34 cellular contexts compared by ENCODE assay signal in genomic region chr13:69363360-69363759, GRCh38.
"Had no signal": no experiment of that assay in that cellular context is flagged by ENCODE, and none has a peak within 500 bp of the region (broad histone marks: within the 10 kb centered on the region; RNA-seq: fewer than 3 reads in every experiment).

No MANE protein-coding gene starts in this region.

- H3K9me3 ChIP-seq: ascending aorta had no signal

- H3K4me1 ChIP-seq: ascending aorta had no signal

- H3K27me3 ChIP-seq: ascending aorta, cardiac muscle cell had no signal

- H3K27me3 Mint-ChIP-seq: activated B cell treated with CpG ODN at 0.5 μM for 24 hours; activated CD4-positive, alpha-beta memory T cell treated with anti-CD3 and anti-CD28 coated beads, Interleukin-2, amount 10 ng/mL, durations not matched to agents 7 days and 5 days; activated CD4-positive, alpha-beta T cell treated with anti-CD3 and anti-CD28 coated beads, Interleukin-2, amount 10 ng/mL, durations not matched to agents 7 days and 5 days; activated CD8-positive, alpha-beta memory T cell treated with anti-CD3 and anti-CD28 coated beads, Interleukin-2, amount 10 ng/mL, durations not matched to agents 7 days and 5 days; activated naive CD4-positive, alpha-beta T cell treated with anti-CD3 and anti-CD28 coated beads, Interleukin-2, amount 10 ng/mL, durations not matched to agents 7 days and 5 days; activated naive CD4-positive, alpha-beta T cell treated with anti-CD3 and anti-CD28 coated beads, Interleukin-2, amount 50 U/mL, for 24 hours; activated naive CD8-positive, alpha-beta T cell; activated naive CD8-positive, alpha-beta T cell treated with anti-CD3 and anti-CD28 coated beads, Interleukin-2, amount 10 ng/mL, durations not matched to agents 7 days and 5 days; activated naive CD8-positive, alpha-beta T cell treated with anti-CD3 and anti-CD28 coated beads, Interleukin-2, amount 50 U/mL, for 24 hours; activated T-cell treated with anti-CD3 and anti-CD28 coated beads, Interleukin-2, amount 50 U/mL, for 24 hours; central memory CD8-positive, alpha-beta T cell had no signal

- H3K36me3 ChIP-seq: ascending aorta, cardiac muscle cell had no signal

- DNase-seq: activated B cell treated with CpG ODN at 0.5 μM for 24 hours; activated CD4-positive, alpha-beta memory T cell treated with anti-CD3 and anti-CD28 coated beads, Interleukin-2, amount 10 ng/mL, durations not matched to agents 7 days and 5 days; activated CD4-positive, alpha-beta T cell treated with anti-CD3 and anti-CD28 coated beads for 48 hours; activated CD4-positive, alpha-beta T cell treated with anti-CD3 and anti-CD28 coated beads, Interleukin-2, amount 10 ng/mL, durations not matched to agents 7 days and 5 days; activated CD4-positive, alpha-beta T cell treated with anti-CD3 and anti-CD28 coated beads, Interleukin-2, amount 50 U/mL, for 48 hours; activated CD4-positive, CD25-positive, alpha-beta regulatory T cell treated with anti-CD3 and anti-CD28 coated beads, Interleukin-2, amount 50 U/mL, for 72 hours; activated CD8-positive, alpha-beta memory T cell treated with anti-CD3 and anti-CD28 coated beads for 24 hours; activated CD8-positive, alpha-beta memory T cell treated with anti-CD3 and anti-CD28 coated beads, Interleukin-2, amount 10 ng/mL, durations not matched to agents 7 days and 5 days; activated CD8-positive, alpha-beta memory T cell treated with anti-CD3 and anti-CD28 coated beads, Interleukin-2, amount 50 U/mL, for 48 hours; activated CD8-positive, alpha-beta T cell treated with anti-CD3 and anti-CD28 coated beads, Interleukin-2, amount 10 ng/mL, durations not matched to agents 7 days and 5 days; activated effector memory CD4-positive, alpha-beta T cell treated with Interleukin-2 at 50 U/mL for 16 hours; activated gamma-delta T cell; activated naive CD4-positive, alpha-beta T cell treated with anti-CD3 and anti-CD28 coated beads, Interleukin-2, amount 10 ng/mL, durations not matched to agents 7 days and 5 days; activated naive CD4-positive, alpha-beta T cell treated with Interleukin-2 at 50 U/mL for 16 hours; activated naive CD8-positive, alpha-beta T cell treated with anti-CD3 and anti-CD28 coated beads, Interleukin-2, amount 10 ng/mL, durations not matched to agents 7 days and 5 days; activated naive CD8-positive, alpha-beta T cell treated with anti-CD3 and anti-CD28 coated beads, Interleukin-2, amount 50 U/mL, for 24 hours; activated T-cell treated with anti-CD3 and anti-CD28 coated beads, Interleukin-2, amount 50 U/mL, for 24 hours; activated T-cell treated with anti-CD3 and anti-CD28 coated beads, Interleukin-2, amount 50 U/mL, for 48 hours; amygdala; anterior cingulate cortex; caudate nucleus; cerebellar nuclear complex; T-helper 2 cell; T-helper 9 cell had no signal

- H3K36me3 Mint-ChIP-seq: activated CD8-positive, alpha-beta memory T cell treated with anti-CD3 and anti-CD28 coated beads, Interleukin-2, amount 10 ng/mL, durations not matched to agents 7 days and 5 days; activated naive CD4-positive, alpha-beta T cell treated with anti-CD3 and anti-CD28 coated beads, Interleukin-2, amount 10 ng/mL, durations not matched to agents 7 days and 5 days; activated naive CD4-positive, alpha-beta T cell treated with anti-CD3 and anti-CD28 coated beads, Interleukin-2, amount 50 U/mL, for 24 hours; activated naive CD8-positive, alpha-beta T cell; activated naive CD8-positive, alpha-beta T cell treated with anti-CD3 and anti-CD28 coated beads, Interleukin-2, amount 10 ng/mL, durations not matched to agents 7 days and 5 days; brain had no signal

- H3K4me3 ChIP-seq: ascending aorta, cardiac muscle cell had no signal

- H3K4me3 Mint-ChIP-seq: activated B cell treated with CpG ODN at 0.5 μM for 24 hours; activated CD4-positive, alpha-beta memory T cell treated with anti-CD3 and anti-CD28 coated beads, Interleukin-2, amount 10 ng/mL, durations not matched to agents 7 days and 5 days; activated CD4-positive, alpha-beta T cell treated with anti-CD3 and anti-CD28 coated beads, Interleukin-2, amount 10 ng/mL, durations not matched to agents 7 days and 5 days; activated CD8-positive, alpha-beta memory T cell treated with anti-CD3 and anti-CD28 coated beads, Interleukin-2, amount 10 ng/mL, durations not matched to agents 7 days and 5 days; activated CD8-positive, alpha-beta T cell treated with anti-CD3 and anti-CD28 coated beads, Interleukin-2, amount 10 ng/mL, durations not matched to agents 7 days and 5 days; activated naive CD4-positive, alpha-beta T cell treated with anti-CD3 and anti-CD28 coated beads, Interleukin-2, amount 10 ng/mL, durations not matched to agents 7 days and 5 days; activated naive CD4-positive, alpha-beta T cell treated with anti-CD3 and anti-CD28 coated beads, Interleukin-2, amount 50 U/mL, for 24 hours; activated naive CD8-positive, alpha-beta T cell; activated naive CD8-positive, alpha-beta T cell treated with anti-CD3 and anti-CD28 coated beads, Interleukin-2, amount 10 ng/mL, durations not matched to agents 7 days and 5 days; activated naive CD8-positive, alpha-beta T cell treated with anti-CD3 and anti-CD28 coated beads, Interleukin-2, amount 50 U/mL, for 24 hours; activated T-cell treated with anti-CD3 and anti-CD28 coated beads, Interleukin-2, amount 50 U/mL, for 24 hours; brain; central memory CD8-positive, alpha-beta T cell; T-helper 1 cell treated with Interleukin-12 subunit alpha and Interleukin-12 subunit beta and Interleukin-4 antibody, amounts not matched to agents 30 μg/mL and 1 μg/mL, for 36 hours; T-helper 2 cell treated with Interferon-gamma antibody and Interleukin-4, amounts not matched to agents 5 μg/mL and 100 μg/mL, for 36 hours had no signal

- H3K27ac ChIP-seq: ascending aorta, cardiac muscle cell, VCaP had no signal

- H3K27ac Mint-ChIP-seq: activated B cell treated with CpG ODN at 0.5 μM for 24 hours; activated CD4-positive, alpha-beta memory T cell treated with anti-CD3 and anti-CD28 coated beads, Interleukin-2, amount 10 ng/mL, durations not matched to agents 7 days and 5 days; activated CD4-positive, alpha-beta T cell treated with anti-CD3 and anti-CD28 coated beads, Interleukin-2, amount 10 ng/mL, durations not matched to agents 7 days and 5 days; activated CD8-positive, alpha-beta memory T cell treated with anti-CD3 and anti-CD28 coated beads, Interleukin-2, amount 10 ng/mL, durations not matched to agents 7 days and 5 days; activated CD8-positive, alpha-beta T cell treated with anti-CD3 and anti-CD28 coated beads, Interleukin-2, amount 10 ng/mL, durations not matched to agents 7 days and 5 days; activated naive CD4-positive, alpha-beta T cell treated with anti-CD3 and anti-CD28 coated beads, Interleukin-2, amount 10 ng/mL, durations not matched to agents 7 days and 5 days; activated naive CD4-positive, alpha-beta T cell treated with anti-CD3 and anti-CD28 coated beads, Interleukin-2, amount 50 U/mL, for 24 hours; activated naive CD8-positive, alpha-beta T cell; activated naive CD8-positive, alpha-beta T cell treated with anti-CD3 and anti-CD28 coated beads, Interleukin-2, amount 10 ng/mL, durations not matched to agents 7 days and 5 days; activated naive CD8-positive, alpha-beta T cell treated with anti-CD3 and anti-CD28 coated beads, Interleukin-2, amount 50 U/mL, for 24 hours; activated T-cell treated with anti-CD3 and anti-CD28 coated beads, Interleukin-2, amount 50 U/mL, for 24 hours; activated T-helper 2 cell treated with anti-CD3 and anti-CD28 coated beads, Interferon-gamma antibody, Interleukin-2, Interleukin-4, amounts not matched to agents 10 μg/mL and 5 μg/mL and 100 μg/mL, durations not matched to agents 14 hours and 24 hours and 36 hours; brain; T-helper 1 cell treated with Interleukin-12 subunit alpha and Interleukin-12 subunit beta and Interleukin-4 antibody, amounts not matched to agents 30 μg/mL and 1 μg/mL, for 36 hours; T-helper 2 cell treated with Interferon-gamma antibody and Interleukin-4, amounts not matched to agents 5 μg/mL and 100 μg/mL, for 36 hours had no signal

- H3K4me1 Mint-ChIP-seq: activated B cell treated with CpG ODN at 0.5 μM for 24 hours; activated CD4-positive, alpha-beta memory T cell treated with anti-CD3 and anti-CD28 coated beads, Interleukin-2, amount 10 ng/mL, durations not matched to agents 7 days and 5 days; activated CD4-positive, alpha-beta T cell treated with anti-CD3 and anti-CD28 coated beads, Interleukin-2, amount 10 ng/mL, durations not matched to agents 7 days and 5 days; activated CD8-positive, alpha-beta memory T cell treated with anti-CD3 and anti-CD28 coated beads, Interleukin-2, amount 10 ng/mL, durations not matched to agents 7 days and 5 days; activated naive CD4-positive, alpha-beta T cell treated with anti-CD3 and anti-CD28 coated beads, Interleukin-2, amount 10 ng/mL, durations not matched to agents 7 days and 5 days; activated naive CD4-positive, alpha-beta T cell treated with anti-CD3 and anti-CD28 coated beads, Interleukin-2, amount 50 U/mL, for 24 hours; activated naive CD8-positive, alpha-beta T cell treated with anti-CD3 and anti-CD28 coated beads, Interleukin-2, amount 10 ng/mL, durations not matched to agents 7 days and 5 days; activated naive CD8-positive, alpha-beta T cell treated with anti-CD3 and anti-CD28 coated beads, Interleukin-2, amount 50 U/mL, for 24 hours; brain; central memory CD8-positive, alpha-beta T cell had no signal
